ENCODE assay signal across 31 cellular contexts in the genomic region with DNA sequence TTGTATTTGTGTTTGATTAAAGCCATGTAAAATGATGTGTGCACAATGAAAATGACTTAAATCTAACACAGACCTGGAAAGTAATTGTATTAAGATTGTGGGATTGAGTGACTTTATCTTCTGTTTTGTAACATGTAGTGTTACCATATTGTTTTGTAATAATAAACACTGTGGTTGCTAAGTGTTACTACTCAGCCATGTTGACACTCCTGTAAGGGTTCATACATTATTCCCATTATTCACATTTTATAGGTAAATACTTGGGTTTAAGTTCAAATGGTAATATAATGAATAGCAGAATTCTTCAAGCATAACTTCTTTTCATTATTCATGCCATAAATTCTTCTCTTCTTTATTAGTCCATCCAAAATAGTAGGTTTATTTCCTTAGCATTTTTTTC.
"Had no signal": no experiment of that assay in that cellular context is flagged by ENCODE, and none has a peak within 500 bp of the region (broad histone marks: within the 10 kb centered on the region; RNA-seq: fewer than 3 reads in every experiment).

No MANE protein-coding gene starts in this region.

- DNase-seq: activated CD4-positive, alpha-beta memory T cell treated with anti-CD3 and anti-CD28 coated beads for 36 hours; activated CD4-positive, alpha-beta T cell treated with anti-CD3 and anti-CD28 coated beads, Interleukin-2, amount 10 ng/mL, durations not matched to agents 24 days and 14 days; activated CD4-positive, CD25-positive, alpha-beta regulatory T cell treated with anti-CD3 and anti-CD28 coated beads, Interleukin-2, amount 50 U/mL, for 72 hours; activated CD8-positive, alpha-beta memory T cell treated with anti-CD3 and anti-CD28 coated beads, Interleukin-2, amount 50 U/mL, for 4 hours; activated effector memory CD4-positive, alpha-beta T cell treated with anti-CD3 and anti-CD28 coated beads, Interleukin-2, amount 50 U/mL, for 16 hours; activated naive CD4-positive, alpha-beta T cell treated with anti-CD3 and anti-CD28 coated beads for 36 hours; activated naive CD8-positive, alpha-beta T cell treated with anti-CD3 and anti-CD28 coated beads for 36 hours; activated T-cell treated with anti-CD3 and anti-CD28 coated beads, Interleukin-2, amount 50 U/mL, for 1 hour; amniotic stem cell; central memory CD4-positive, alpha-beta T cell; esophagus squamous epithelium; gastrocnemius medialis; glutamatergic neuron; left cardiac atrium; left ventricle myocardium superior; naive B cell; nephron progenitor cell; pancreas; psoas muscle; stimulated activated CD4-positive, alpha-beta T cell treated with anti-CD3 and anti-CD28 coated beads, Interleukin-1b, Interleukin-23, amount 100 ng/mL, for 48 hours; stimulated activated CD4-positive, alpha-beta T cell treated with anti-CD3 and anti-CD28 coated beads, Interleukin-4, amount 100 ng/mL, for 4 hours; stimulated activated CD8-positive, alpha-beta memory T cell treated with anti-CD3 and anti-CD28 coated beads, Interleukin-4, amount 100 ng/mL, for 48 hours; stimulated activated naive CD8-positive, alpha-beta T cell treated with anti-CD3 and anti-CD28 coated beads, Interleukin-15, amount 100 ng/mL, for 72 hours; substantia nigra; T1000 had no signal

- H3K4me1 Mint-ChIP-seq: activated CD4-positive, alpha-beta T cell treated with anti-CD3 and anti-CD28 coated beads, Interleukin-2, amount 10 ng/mL, durations not matched to agents 24 days and 14 days; activated naive CD8-positive, alpha-beta T cell treated with anti-CD3 and anti-CD28 coated beads for 36 hours; mesothelial cell of epicardium; naive B cell; stimulated activated memory B cell treated with anti-CD40 and anti-IgM and Interleukin-4, amounts not matched to agents 10 μg/mL and 1 μg/mL and 100 μg/mL, for 72 hours; stimulated activated naive CD8-positive, alpha-beta T cell treated with anti-CD3 and anti-CD28 coated beads, Interleukin-15, amount 100 ng/mL, for 72 hours had no signal

- H3K27me3 Mint-ChIP-seq: activated naive CD8-positive, alpha-beta T cell treated with anti-CD3 and anti-CD28 coated beads for 36 hours; dendritic cell treated with granulocyte-macrophage colony-stimulating factor and Interleukin-4, amounts not matched to agents 40 ng/mL and 50 ng/mL, for 4 days; stimulated activated memory B cell treated with anti-CD40 and anti-IgM and Interleukin-4, amounts not matched to agents 10 μg/mL and 1 μg/mL and 100 μg/mL, for 72 hours; type B pancreatic cell had no signal

- ATAC-seq: gastrocnemius medialis; left cardiac atrium; left ventricle myocardium superior; pancreas; psoas muscle; stimulated activated memory B cell treated with anti-CD40 and anti-IgM and Interleukin-4, amounts not matched to agents 10 μg/mL and 1 μg/mL and 100 μg/mL, for 72 hours; stimulated activated naive CD8-positive, alpha-beta T cell treated with anti-CD3 and anti-CD28 coated beads, Interleukin-15, amount 100 ng/mL, for 72 hours had no signal

- H3K27ac Mint-ChIP-seq: activated CD4-positive, alpha-beta memory T cell treated with anti-CD3 and anti-CD28 coated beads for 36 hours; activated naive CD4-positive, alpha-beta T cell treated with anti-CD3 and anti-CD28 coated beads for 36 hours; activated naive CD8-positive, alpha-beta T cell treated with anti-CD3 and anti-CD28 coated beads for 36 hours; activated T-helper 1 cell treated with anti-CD3 and anti-CD28 coated beads, Interleukin-12 subunit alpha, Interleukin-12 subunit beta, Interleukin-2, Interleukin-4 antibody, amounts not matched to agents 30 ng/mL and 10 ng/mL and 1 ng/mL, durations not matched to agents 14 hours and 24 hours and 36 hours; dendritic cell treated with granulocyte-macrophage colony-stimulating factor and Interleukin-4, amounts not matched to agents 40 ng/mL and 50 ng/mL, for 4 days; mesothelial cell of epicardium; naive B cell; nephron progenitor cell; stimulated activated memory B cell treated with anti-CD40 and anti-IgM and Interleukin-4, amounts not matched to agents 10 μg/mL and 1 μg/mL and 100 μg/mL, for 72 hours; stimulated activated naive CD8-positive, alpha-beta T cell treated with anti-CD3 and anti-CD28 coated beads, Interleukin-15, amount 100 ng/mL, for 72 hours; T-helper 1 cell treated with Interleukin-12 subunit alpha and Interleukin-12 subunit beta and Interleukin-4 antibody, amounts not matched to agents 30 μg/mL and 1 μg/mL, for 36 hours; type B pancreatic cell had no signal

- H3K9me3 Mint-ChIP-seq: activated CD4-positive, alpha-beta memory T cell treated with anti-CD3 and anti-CD28 coated beads for 36 hours; activated CD4-positive, alpha-beta T cell treated with anti-CD3 and anti-CD28 coated beads, Interleukin-2, amount 10 ng/mL, durations not matched to agents 24 days and 14 days; activated naive CD4-positive, alpha-beta T cell treated with anti-CD3 and anti-CD28 coated beads for 36 hours; activated naive CD8-positive, alpha-beta T cell treated with anti-CD3 and anti-CD28 coated beads for 36 hours; activated T-helper 1 cell treated with anti-CD3 and anti-CD28 coated beads, Interleukin-12 subunit alpha, Interleukin-12 subunit beta, Interleukin-2, Interleukin-4 antibody, amounts not matched to agents 30 ng/mL and 10 ng/mL and 1 ng/mL, durations not matched to agents 14 hours and 24 hours and 36 hours; dendritic cell treated with granulocyte-macrophage colony-stimulating factor and Interleukin-4, amounts not matched to agents 40 ng/mL and 50 ng/mL, for 4 days; mesothelial cell of epicardium; naive B cell; nephron progenitor cell; stimulated activated memory B cell treated with anti-CD40 and anti-IgM and Interleukin-4, amounts not matched to agents 10 μg/mL and 1 μg/mL and 100 μg/mL, for 72 hours; stimulated activated naive CD8-positive, alpha-beta T cell treated with anti-CD3 and anti-CD28 coated beads, Interleukin-15, amount 100 ng/mL, for 72 hours; T-helper 1 cell treated with Interleukin-12 subunit alpha and Interleukin-12 subunit beta and Interleukin-4 antibody, amounts not matched to agents 30 μg/mL and 1 μg/mL, for 36 hours; type B pancreatic cell had no signal

- H3K4me3 Mint-ChIP-seq: activated CD4-positive, alpha-beta memory T cell treated with anti-CD3 and anti-CD28 coated beads for 36 hours; activated CD4-positive, alpha-beta T cell treated with anti-CD3 and anti-CD28 coated beads, Interleukin-2, amount 10 ng/mL, durations not matched to agents 24 days and 14 days; activated naive CD4-positive, alpha-beta T cell treated with anti-CD3 and anti-CD28 coated beads for 36 hours; activated naive CD8-positive, alpha-beta T cell treated with anti-CD3 and anti-CD28 coated beads for 36 hours; activated T-helper 1 cell treated with anti-CD3 and anti-CD28 coated beads, Interleukin-12 subunit alpha, Interleukin-12 subunit beta, Interleukin-2, Interleukin-4 antibody, amounts not matched to agents 30 ng/mL and 10 ng/mL and 1 ng/mL, durations not matched to agents 14 hours and 24 hours and 36 hours; dendritic cell treated with granulocyte-macrophage colony-stimulating factor and Interleukin-4, amounts not matched to agents 40 ng/mL and 50 ng/mL, for 4 days; mesothelial cell of epicardium; naive B cell; nephron progenitor cell; stimulated activated memory B cell treated with anti-CD40 and anti-IgM and Interleukin-4, amounts not matched to agents 10 μg/mL and 1 μg/mL and 100 μg/mL, for 72 hours; stimulated activated naive CD8-positive, alpha-beta T cell treated with anti-CD3 and anti-CD28 coated beads, Interleukin-15, amount 100 ng/mL, for 72 hours; T-helper 1 cell treated with Interleukin-12 subunit alpha and Interleukin-12 subunit beta and Interleukin-4 antibody, amounts not matched to agents 30 μg/mL and 1 μg/mL, for 36 hours; type B pancreatic cell had no signal

- H3K36me3 Mint-ChIP-seq: activated CD4-positive, alpha-beta memory T cell treated with anti-CD3 and anti-CD28 coated beads for 36 hours; activated naive CD8-positive, alpha-beta T cell treated with anti-CD3 and anti-CD28 coated beads for 36 hours; naive B cell had no signal
